In genomic region chr11:79403839-79404238, GRCh38 we compare ENCODE assay signal across 15 cellular contexts. TPM values are rescaled to one million over a fixed set of nuclear protein-coding genes. Genes with fewer than 3 reads are reported as not detected.
DNase-seq lines count a peak whose midpoint lies in the region; ATAC-seq and TF ChIP-seq lines count a peak whose summit lies in the region.
"Had no signal": no experiment of that assay in that cellular context is flagged by ENCODE, and none has a peak within 500 bp of the region (broad histone marks: within the 10 kb centered on the region; RNA-seq: fewer than 3 reads in every experiment).

No MANE protein-coding gene starts in this region.

- H3K79me2 ChIP-seq in OCI-LY3 (ENCODE audit: low read length) = peaks cover 67% of the 10 kb centered on the region

- H3K27me3 ChIP-seq in IMR-90 (ENCODE audit: control insufficient read depth, insufficient read depth, low read length) (no peaks in the 10 kb centered on the region), OCI-LY3 (ENCODE audit: low read depth, low read length) (no peaks in the 10 kb centered on the region)

- no peak overlapping the region for H4K5ac ChIP-seq in IMR-90 (ENCODE audit: low read depth, low read length)

- H3K9me3 ChIP-seq in IMR-90 (ENCODE audit: control insufficient read depth, insufficient read depth, low read length) (no peaks in the 10 kb centered on the region), OCI-LY3 (ENCODE audit: insufficient read depth, low read length) (no peaks in the 10 kb centered on the region)
- H3K9me3 ChIP-seq: A549 had no signal

- no peak overlapping the region for H2BK15ac ChIP-seq in IMR-90 (ENCODE audit: low read depth, low read length)

- no peaks in the 10 kb centered on the region for H3K9me3 Mint-ChIP-seq in memory B cell
- H3K9me3 Mint-ChIP-seq: H9, IgD-negative memory B cell had no signal

- H3K4ac ChIP-seq in IMR-90 (ENCODE audit: low read depth, low read length) = no peak overlapping the region

- peaks cover 4% of the 10 kb centered on the region for H3K27me3 Mint-ChIP-seq in memory B cell
- H3K27me3 Mint-ChIP-seq: CD4-positive, alpha-beta memory T cell had no signal

- H3K56ac ChIP-seq in IMR-90 (ENCODE audit: extremely low read depth, insufficient read depth, low read length) = no peak overlapping the region

- peak overlapping the region; percentile 20 for H3K27ac Mint-ChIP-seq in memory B cell
- H3K27ac Mint-ChIP-seq: CD4-positive, alpha-beta memory T cell; H9 had no signal

- TF ChIP-seq POLR2A in IMR-90 (IDR thresholded peaks at IDR 0.05; ENCODE audit: low read depth, low read length) = no peak

- no peak overlapping the region for H3K4me2 ChIP-seq in IMR-90 (ENCODE audit: low read depth, low read length)
- H3K4me2 ChIP-seq in OCI-LY3 (ENCODE audit: low read length) = peak overlapping the region; percentile 1; the same call in 1 of the 2 replicates
- H3K4me2 ChIP-seq: A549 had no signal

- H3K27ac ChIP-seq in IMR-90 (ENCODE audit: insufficient read depth, low read length) = no peak overlapping the region
- no peak overlapping the region for H3K27ac ChIP-seq in OCI-LY3 (ENCODE audit: low read length)
- H3K27ac ChIP-seq: A549 had no signal

- WGBS in IMR-90 (ENCODE audit: extremely low coverage in 2 of 2, insufficient read length in 1 of 2), 2 experiments = 75% methylated on average over 1 of the region's 1 CpG; no CpG with 5 or more reads in 1 of the 2 experiments

- peaks cover 4% of the 10 kb centered on the region; the same call in 1 of the 2 replicates for H3K4me1 ChIP-seq in IMR-90 (ENCODE audit: control insufficient read depth, insufficient read depth, low read length)
- H3K4me1 ChIP-seq in OCI-LY3 (ENCODE audit: low read length) = peaks cover 39% of the 10 kb centered on the region
- H3K4me1 ChIP-seq: A549 had no signal

- no peak overlapping the region; the same call in 1 of the 2 replicates for H3K23ac ChIP-seq in IMR-90 (ENCODE audit: low read depth, low read length)

- H2BK20ac ChIP-seq in IMR-90 (ENCODE audit: low read depth, low read length) = 0 out of 2 replicates have a peak overlapping the region, but pooled peaks have one; percentile 40

- in situ Hi-C loops in IMR-90 (cut with MboI; ENCODE audit: low sequenced_read_pairs) = no loop called here

- H2BK120ac ChIP-seq in IMR-90 (ENCODE audit: low read depth, low read length) = no peak overlapping the region

- DNase-seq in IMR-90 (no peak), memory B cell (ENCODE audit: low spot score in 2 of 2) (no peak), COLO668 (lab: John Stamatoyannopoulos, UW; ENCODE audit: unreplicated experiment) (no peak), ecto neural progenitor cell (ENCODE audit: low spot score) (no peak), GM20000 (ENCODE audit: low spot score) (no peak)
- DNase-seq: Calu3; CD4-positive, alpha-beta memory T cell; DMS79 treated with DMSO at 0.1 percent for 48 hours; H9 had no signal

- H2AFZ ChIP-seq in IMR-90 (replicated peaks; ENCODE audit: low read length, poor library complexity) (no peak overlapping the region), OCI-LY3 (ENCODE audit: low read depth, low read length) (no peak overlapping the region)

- H4K8ac ChIP-seq in IMR-90 (ENCODE audit: low read depth in 2 of 2, low read length in 2 of 2) = no peak overlapping the region

- TF ChIP-seq CTCF in IMR-90 (conservative IDR thresholded peaks at IDR 0.05; ENCODE audit: low read depth, low read length) (no peak), OCI-LY3 (IDR thresholded peaks at IDR 0.05; ENCODE audit: low read depth, low read length) (no peak), GM20000 (IDR thresholded peaks at IDR 0.05; ENCODE audit: extremely low read depth, missing control alignments) (no peak)

- ATAC-seq in IMR-90 (ENCODE audit: low read depth) (no peak), memory B cell (ENCODE audit: low read depth) (no peak)
- ATAC-seq: A549, GM12878 had no signal

- peaks cover 0 to 19% of the 10 kb centered on the region in 2 experiments; a peak in 3 of 4 replicates for H3K79me1 ChIP-seq in IMR-90 (ENCODE audit: low read depth in 1 of 2, low read length in 2 of 2)

- POLR2A ChIA-PET in IMR-90 (lab: Charles Lee; ENCODE audit: unreplicated experiment) = no interaction called here

- H4K91ac ChIP-seq in IMR-90 (ENCODE audit: insufficient read depth, low read depth, low read length) = no peak overlapping the region

- H2AK5ac ChIP-seq in IMR-90 (ENCODE audit: low read depth, low read length) = no peak overlapping the region

- H2BK5ac ChIP-seq in IMR-90 (ENCODE audit: low read depth, low read length, poor library complexity, severe bottlenecking) = no peak overlapping the region

- H2AK9ac ChIP-seq in IMR-90 (replicated peaks; ENCODE audit: low read depth, low read length, poor library complexity) = no peak overlapping the region

- H3K4me3 ChIP-seq in IMR-90 (ENCODE audit: insufficient read depth, low read depth, low read length) = no peak overlapping the region
- no peak overlapping the region for H3K4me3 ChIP-seq in OCI-LY3 (ENCODE audit: low read length)
- H3K4me3 ChIP-seq: A549, GM12878 had no signal

- no peak for TF ChIP-seq RAD21 in IMR-90 (IDR thresholded peaks at IDR 0.05; ENCODE audit: low read length)

- H3K9me1 ChIP-seq in IMR-90 (ENCODE audit: insufficient read depth, low read length) = peaks cover 8% of the 10 kb centered on the region; the same call in 1 of the 2 replicates

- intact Hi-C loops in IMR-90 (cut with micrococcal nuclease) = no loop called here

- peaks cover 3% of the 10 kb centered on the region for H3K36me3 Mint-ChIP-seq in memory B cell
- H3K36me3 Mint-ChIP-seq: CD14-positive monocyte; CD4-positive, alpha-beta memory T cell; IgD-negative memory B cell had no signal

- no peak overlapping the region for H3K18ac ChIP-seq in IMR-90 (ENCODE audit: low read depth, low read length)

- H3K9ac ChIP-seq in IMR-90 (ENCODE audit: low read depth, low read length) = no peak overlapping the region
- no peak overlapping the region for H3K9ac ChIP-seq in OCI-LY3 (ENCODE audit: low read length)

- BruUV-seq in IMR-90 (replicated peaks; lab: Mats Ljungman, UMichigan) = no TSS peak

- no peak overlapping the region for H3K14ac ChIP-seq in IMR-90 (replicated peaks; ENCODE audit: low read depth, low read length)

- H3K4me1 Mint-ChIP-seq in memory B cell = peaks cover 4% of the 10 kb centered on the region
- H3K4me1 Mint-ChIP-seq: CD4-positive, alpha-beta memory T cell had no signal

- H3K36me3 ChIP-seq in IMR-90 (ENCODE audit: control insufficient read depth, insufficient read depth, low read length) (no peaks in the 10 kb centered on the region; the same call in 1 of the 2 replicates), OCI-LY3 (replicated peaks; ENCODE audit: low read depth, low read length) (peaks cover 5% of the 10 kb centered on the region)

- H3K4me3 Mint-ChIP-seq in memory B cell = no peak overlapping the region
- H3K4me3 Mint-ChIP-seq: CD4-positive, alpha-beta memory T cell; H9; IgD-negative memory B cell had no signal

- CTCF ChIA-PET in IMR-90 (lab: Yijun Ruan, JAX) = no interaction called here

- dilution Hi-C loops in IMR-90 (cut with HindIII; ENCODE audit: low sequenced_read_pairs, unreplicated experiment) = no loop called here

- no peaks in the 10 kb centered on the region for H4K20me1 ChIP-seq in IMR-90 (ENCODE audit: insufficient read depth, low read length)
- H4K20me1 ChIP-seq in OCI-LY3 (ENCODE audit: insufficient read depth, low read length) = peaks cover 19% of the 10 kb centered on the region; the same call in 1 of the 2 replicates

TF ChIP-seq in IMR-90, 13 proteins besides CTCF, POLR2A, EP300 and RAD21:
- TF ChIP-seq SMC3 (IDR thresholded peaks at IDR 0.05; ENCODE audit: low read depth, low read length) = no peak
- no peak for TF ChIP-seq BHLHE40 (IDR thresholded peaks at IDR 0.05; ENCODE audit: low read depth, low read length)
- no peak for TF ChIP-seq FOS (IDR thresholded peaks at IDR 0.05; ENCODE audit: low read depth, low read length)
- no peak for TF ChIP-seq USF2 (IDR thresholded peaks at IDR 0.05; ENCODE audit: low read depth, low read length)
- TF ChIP-seq RCOR1 (IDR thresholded peaks at IDR 0.05; ENCODE audit: insufficient replicate concordance, low read length) = no peak
- no peak for TF ChIP-seq RFX5 (IDR thresholded peaks at IDR 0.05; ENCODE audit: low read depth, low read length)
- TF ChIP-seq NFE2L2 (IDR thresholded peaks at IDR 0.05; ENCODE audit: low read depth, low read length) = no peak
- no peak for TF ChIP-seq MAZ (IDR thresholded peaks at IDR 0.05; ENCODE audit: borderline replicate concordance, low read depth, low read length)
- TF ChIP-seq CHD1 (IDR thresholded peaks at IDR 0.05; ENCODE audit: low read depth, low read length) = no peak
- TF ChIP-seq CEBPB (IDR thresholded peaks at IDR 0.05; ENCODE audit: low read depth, low read length) = no peak
- no peak for TF ChIP-seq MAFK (IDR thresholded peaks at IDR 0.05; ENCODE audit: low read depth, low read length)
- no peak for TF ChIP-seq ELK1 (IDR thresholded peaks at IDR 0.05; ENCODE audit: borderline replicate concordance, low read depth, low read length)
- no peak for TF ChIP-seq MXI1 (IDR thresholded peaks at IDR 0.05; ENCODE audit: borderline replicate concordance, low read depth, low read length)

RNA-seq across cellular contexts. Expression of gene TENM4, which starts 37.0 kb away (rescaled TPM):
- 9.0 and 9.2 TPM in 2 replicates for total RNA-seq in IMR-90 (2012; rRNA removed)
- 7.4 and 7.6 TPM in 2 replicates for polyA plus RNA-seq in IMR-90 (2012; rRNA removed)
- 8.1 and 12.3 TPM in 2 replicates for polyA plus RNA-seq in IMR-90 (2012; cell fraction: cytosol; rRNA removed)
- polyA plus RNA-seq in IMR-90 (2012; cell fraction: nucleus; rRNA removed; ENCODE audit: low replicate concordance) = 6.6 and 12.5 TPM in 2 replicates
- total RNA-seq: Calu3, HT-29 had no signal
- polyA plus RNA-seq: IgD-negative memory B cell had no signal
